10 cellular contexts compared by ENCODE assay signal in genomic region chr7:83677180-83677866, GRCh38. TPM values are rescaled to one million over a fixed set of nuclear protein-coding genes. Genes with fewer than 3 reads are reported as not detected.
A peak's percentile ranks its signal among the peaks of the same experiment; 100 is the strongest.
DNase-seq lines count a peak whose midpoint lies in the region; ATAC-seq and TF ChIP-seq lines count a peak whose summit lies in the region.
"Had no signal": no experiment of that assay in that cellular context is flagged by ENCODE, and none has a peak within 500 bp of the region (broad histone marks: within the 10 kb centered on the region; RNA-seq: fewer than 3 reads in every experiment).

No MANE protein-coding gene starts in this region.

- intact Hi-C loops in mucosa of descending colon (cut with DNase I, micrococcal nuclease), result no loop called here

- peak; percentile 69 for ATAC-seq in mucosa of descending colon
- ATAC-seq in HG02763 (IDR thresholded peaks at IDR 0.05; ENCODE audit: unreplicated experiment), result no peak
- no peak for ATAC-seq in HG02642 (IDR thresholded peaks at IDR 0.05; ENCODE audit: poor library complexity, unreplicated experiment)

- in situ Hi-C loops in astrocyte of the spinal cord (cut with HindIII; ENCODE audit: low sequenced_read_pairs), result no loop called here

- no peaks in the 10 kb centered on the region for H3K36me3 ChIP-seq in mucosa of descending colon (ENCODE audit: low read depth)

- no peak overlapping the region for H3K4me3 ChIP-seq in astrocyte of the spinal cord (ENCODE audit: low read depth, low read length)
- H3K4me3 ChIP-seq in mucosa of descending colon, result no peak overlapping the region

- H3K9me3 ChIP-seq in mucosa of descending colon, result no peaks in the 10 kb centered on the region

- DNase-seq in DMS153 treated with DMSO at 0.1 percent for 48 hours (lab: John Stamatoyannopoulos, UW; ENCODE audit: unreplicated experiment) (peak; percentile 34), M059J (ENCODE audit: low read depth) (peak; percentile 82), astrocyte of the spinal cord (ENCODE audit: low read depth, low spot score) (peak; percentile 97), mucosa of descending colon (peak in 1 of 3 donors; percentile 22), nucleus accumbens (lab: John Stamatoyannopoulos, UW) (no peak), ureter (ENCODE audit: low spot score) (no peak)
- DNase-seq: activated T-cell treated with anti-CD3 and anti-CD28 coated beads, Interleukin-2, amount 50 U/mL, for 24 hours; NCI-H1694 treated with DMSO at 0.1 percent for 48 hours had no signal

- no peak for TF ChIP-seq CTCF in astrocyte of the spinal cord (IDR thresholded peaks at IDR 0.05; ENCODE audit: low read depth, low read length)
- no peak for TF ChIP-seq CTCF in mucosa of descending colon (IDR thresholded peaks at IDR 0.05)

- no peaks in the 10 kb centered on the region for H3K4me1 ChIP-seq in mucosa of descending colon (ENCODE audit: low read depth)

RNA-seq across cellular contexts. Expression of gene SEMA3E, which starts 28.4 kb away (rescaled TPM):
- not detected in 2 replicates for total RNA-seq in M059J (2014; rRNA removed; shearing (Covaris generic))
- total RNA-seq in mucosa of descending colon (1 to 10 TPM; 1.7 to 5.8 (median 2.7) TPM), ureter (24.0 TPM)

Comparison
In these comparisons a context has a peak if more than half of its experiments do, and no peak if none do; other contexts are left out.
1. DNase-seq: peak in DMS153 treated with DMSO at 0.1 percent for 48 hours (single experiment), M059J (single experiment) and astrocyte of the spinal cord (single experiment); none in nucleus accumbens (0 of 56) and ureter (single experiment).